In genomic region chrX:118197730-118198129, GRCh38 we compare ENCODE assay signal across 5 cellular contexts.
"Had no signal": no experiment of that assay in that cellular context is flagged by ENCODE, and none has a peak within 500 bp of the region (broad histone marks: within the 10 kb centered on the region; RNA-seq: fewer than 3 reads in every experiment).

No MANE protein-coding gene starts in this region.

- H3K4me1 Mint-ChIP-seq: GM23338, H9 had no signal

- H3K4me3 ChIP-seq: GM23338, K562 had no signal

- H3K9me3 Mint-ChIP-seq: GM23338 had no signal

- ATAC-seq: GM23338, K562 had no signal

- H3K4me2 ChIP-seq: GM23338 had no signal

- DNase-seq: H9, HCEC 1CT, IMR-90 had no signal

- H3K27ac Mint-ChIP-seq: GM23338, H9 had no signal

- H2AFZ ChIP-seq: GM23338 had no signal

- H3K4me3 Mint-ChIP-seq: GM23338, H9 had no signal
